8 cellular contexts compared by ENCODE assay signal in genomic region chr17:17354560-17355357, GRCh38. TPM values are rescaled to one million over a fixed set of nuclear protein-coding genes. Genes with fewer than 3 reads are reported as not detected.
DNase-seq lines count a peak whose midpoint lies in the region; ATAC-seq and TF ChIP-seq lines count a peak whose summit lies in the region.

No MANE protein-coding gene starts in this region.

- TF ChIP-seq CTCF in DOHH2 (IDR thresholded peaks at IDR 0.05; ENCODE audit: low read depth, low read length, poor library complexity, severe bottlenecking), result peak; percentile 90
- TF ChIP-seq CTCF in glutamatergic neuron (IDR thresholded peaks at IDR 0.05; ENCODE audit: partially characterized antibody, unreplicated experiment), result peak; percentile 96
- peak; percentile 86 to 90 (median 88) for TF ChIP-seq CTCF in uterus (IDR thresholded peaks at IDR 0.05)

- intact Hi-C loops in posterior vena cava (cut with DNase I) (loop anchor here in 1 of 2 donors (10.0 kb wide), 1 partner anchor 140 kb away; the partner anchor contains the start of gene RASD1), uterus (cut with DNase I; ENCODE audit: low total_unique reads) (loop anchor here (2.0 kb wide), 1 partner anchor 288 kb away; no protein-coding TSS in a partner anchor)

- H3K9me3 Mint-ChIP-seq in glutamatergic neuron (ENCODE audit: unreplicated experiment), result peaks cover 5% of the 10 kb centered on the region

- peak; percentile 73 for DNase-seq in NAMALWA (ENCODE audit: low spot score)
- peak; percentile 58 for DNase-seq in SKM-1 (lab: John Stamatoyannopoulos, UW; ENCODE audit: unreplicated experiment)
- peak; percentile 74 for DNase-seq in activated naive CD4-positive, alpha-beta T cell treated with Interleukin-2 at 50 U/mL for 16 hours
- DNase-seq in glutamatergic neuron, result peak; percentile 86
- peak; percentile 90 for DNase-seq in posterior vena cava (ENCODE audit: low spot score)
- peak; percentile 64 to 65 for DNase-seq in uterus

- no peaks in the 10 kb centered on the region for H3K79me2 ChIP-seq in DOHH2 (ENCODE audit: control insufficient read depth, low read length)

- no peaks in the 10 kb centered on the region for H4K20me1 ChIP-seq in DOHH2 (ENCODE audit: control insufficient read depth, insufficient read depth, low read depth, low read length)

- ATAC-seq in GM18861 (IDR thresholded peaks at IDR 0.05; ENCODE audit: unreplicated experiment), result no peak

- no peak for TF ChIP-seq POLR2A in uterus (IDR thresholded peaks at IDR 0.05)

- no peak overlapping the region for H3K27ac ChIP-seq in DOHH2 (ENCODE audit: low read depth, low read length)
- no peak overlapping the region for H3K27ac ChIP-seq in uterus

- H3K27me3 ChIP-seq in DOHH2 (ENCODE audit: control insufficient read depth, low read length) (no peaks in the 10 kb centered on the region), uterus (no peaks in the 10 kb centered on the region)

- H3K36me3 ChIP-seq in DOHH2 (ENCODE audit: control insufficient read depth, low read length), result no peaks in the 10 kb centered on the region
- no peaks in the 10 kb centered on the region for H3K36me3 ChIP-seq in uterus

- no peaks in the 10 kb centered on the region for H3F3A ChIP-seq in DOHH2 (ENCODE audit: control insufficient read depth, insufficient read depth)

- H3K9me3 ChIP-seq in DOHH2 (ENCODE audit: control insufficient read depth, insufficient read depth, low read length) (peaks cover 6% of the 10 kb centered on the region; the same call in 1 of the 2 replicates), uterus (no peaks in the 10 kb centered on the region)

- H3K27me3 Mint-ChIP-seq in glutamatergic neuron (ENCODE audit: unreplicated experiment), result peaks cover 9% of the 10 kb centered on the region

- H3K4me2 ChIP-seq in DOHH2 (ENCODE audit: low read length), result no peak overlapping the region

- H3K4me3 ChIP-seq in DOHH2 (ENCODE audit: low read length), result no peak overlapping the region
- no peak overlapping the region for H3K4me3 ChIP-seq in uterus

- peaks cover 14% of the 10 kb centered on the region for H3K36me3 Mint-ChIP-seq in glutamatergic neuron (ENCODE audit: unreplicated experiment)

- no peaks in the 10 kb centered on the region for H3K9me2 ChIP-seq in DOHH2 (replicated peaks; ENCODE audit: control insufficient read depth, low read length)

- H3K4me1 ChIP-seq in DOHH2 (ENCODE audit: control insufficient read depth, low read length), result no peaks in the 10 kb centered on the region
- H3K4me1 ChIP-seq in uterus, result no peaks in the 10 kb centered on the region

- peaks cover 18% of the 10 kb centered on the region for H3K4me1 Mint-ChIP-seq in glutamatergic neuron (ENCODE audit: low read depth, unreplicated experiment)

- H3K4me3 Mint-ChIP-seq in glutamatergic neuron (ENCODE audit: unreplicated experiment), result no peak overlapping the region

- no peak overlapping the region for H3K27ac Mint-ChIP-seq in glutamatergic neuron (ENCODE audit: unreplicated experiment)

RNA-seq across cellular contexts. Expression of gene NT5M, which starts 51.6 kb away (rescaled TPM):
- total RNA-seq in glutamatergic neuron (ENCODE audit: unreplicated experiment), result 8.2 TPM
- 1 to 10 TPM; 2.8 to 3.0 TPM for total RNA-seq in posterior vena cava
- 1 to 10 TPM in 3 of 4 donors, under 1 TPM in 1; 0.26 to 7.8 (median 2.8) TPM for total RNA-seq in uterus
